In the genomic region with DNA sequence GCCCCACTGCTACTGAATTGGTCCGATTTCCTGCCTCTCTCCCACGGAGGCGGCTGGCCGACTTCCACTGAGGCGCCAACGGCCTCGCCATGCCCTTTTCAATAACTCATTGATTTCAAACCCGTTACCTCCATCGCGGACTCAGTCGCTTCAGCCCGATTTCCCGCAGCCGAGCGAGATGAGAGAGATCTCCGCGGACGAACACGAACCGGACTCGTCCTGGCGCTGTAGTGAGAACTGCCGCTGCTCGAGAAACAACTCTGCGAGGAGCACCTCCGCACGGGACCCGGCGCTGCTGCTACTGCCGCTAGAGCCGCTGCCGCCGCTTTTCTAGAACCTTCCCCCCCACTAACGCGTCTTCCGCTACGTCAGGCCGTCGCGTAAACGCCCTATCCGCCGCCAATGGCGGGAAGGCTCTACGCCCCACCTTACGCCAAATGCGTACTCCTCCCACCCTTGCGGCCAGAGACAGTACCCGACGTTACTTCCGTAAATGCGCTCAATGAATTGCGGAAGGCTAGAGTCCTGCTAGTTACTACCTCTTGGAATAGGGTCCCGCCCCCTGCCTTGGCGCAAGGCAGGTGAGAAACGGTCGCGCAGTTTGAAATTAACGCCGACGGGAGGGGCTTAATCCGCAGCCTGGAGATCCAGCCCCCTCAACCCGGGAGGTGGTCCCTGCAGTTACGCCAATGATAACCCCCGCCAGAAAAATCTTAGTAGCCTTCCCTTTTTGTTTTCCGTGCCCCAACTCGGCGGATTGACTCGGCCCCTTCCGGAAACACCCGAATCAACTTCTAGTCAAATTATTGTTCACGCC, we compare ENCODE assay signal across 1 cellular context.
TF ChIP-seq lines count a peak whose summit lies in the region.

A gene (minus strand): TSS at position 303 of the 817 bp plus-strand sequence. CDS start 169 bp downstream, at position 134.

TF ChIP-seq in WTC11, 78 proteins besides CTCF, POLR2A, EP300 and RAD21 (continued from another document and continues in another):
- TF ChIP-seq, protein P1, sequence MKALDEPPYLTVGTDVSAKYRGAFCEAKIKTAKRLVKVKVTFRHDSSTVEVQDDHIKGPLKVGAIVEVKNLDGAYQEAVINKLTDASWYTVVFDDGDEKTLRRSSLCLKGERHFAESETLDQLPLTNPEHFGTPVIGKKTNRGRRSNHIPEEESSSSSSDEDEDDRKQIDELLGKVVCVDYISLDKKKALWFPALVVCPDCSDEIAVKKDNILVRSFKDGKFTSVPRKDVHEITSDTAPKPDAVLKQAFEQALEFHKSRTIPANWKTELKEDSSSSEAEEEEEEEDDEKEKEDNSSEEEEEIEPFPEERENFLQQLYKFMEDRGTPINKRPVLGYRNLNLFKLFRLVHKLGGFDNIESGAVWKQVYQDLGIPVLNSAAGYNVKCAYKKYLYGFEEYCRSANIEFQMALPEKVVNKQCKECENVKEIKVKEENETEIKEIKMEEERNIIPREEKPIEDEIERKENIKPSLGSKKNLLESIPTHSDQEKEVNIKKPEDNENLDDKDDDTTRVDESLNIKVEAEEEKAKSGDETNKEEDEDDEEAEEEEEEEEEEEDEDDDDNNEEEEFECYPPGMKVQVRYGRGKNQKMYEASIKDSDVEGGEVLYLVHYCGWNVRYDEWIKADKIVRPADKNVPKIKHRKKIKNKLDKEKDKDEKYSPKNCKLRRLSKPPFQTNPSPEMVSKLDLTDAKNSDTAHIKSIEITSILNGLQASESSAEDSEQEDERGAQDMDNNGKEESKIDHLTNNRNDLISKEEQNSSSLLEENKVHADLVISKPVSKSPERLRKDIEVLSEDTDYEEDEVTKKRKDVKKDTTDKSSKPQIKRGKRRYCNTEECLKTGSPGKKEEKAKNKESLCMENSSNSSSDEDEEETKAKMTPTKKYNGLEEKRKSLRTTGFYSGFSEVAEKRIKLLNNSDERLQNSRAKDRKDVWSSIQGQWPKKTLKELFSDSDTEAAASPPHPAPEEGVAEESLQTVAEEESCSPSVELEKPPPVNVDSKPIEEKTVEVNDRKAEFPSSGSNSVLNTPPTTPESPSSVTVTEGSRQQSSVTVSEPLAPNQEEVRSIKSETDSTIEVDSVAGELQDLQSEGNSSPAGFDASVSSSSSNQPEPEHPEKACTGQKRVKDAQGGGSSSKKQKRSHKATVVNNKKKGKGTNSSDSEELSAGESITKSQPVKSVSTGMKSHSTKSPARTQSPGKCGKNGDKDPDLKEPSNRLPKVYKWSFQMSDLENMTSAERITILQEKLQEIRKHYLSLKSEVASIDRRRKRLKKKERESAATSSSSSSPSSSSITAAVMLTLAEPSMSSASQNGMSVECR (CRISPR knock-in tag; IDR thresholded peaks at IDR 0.05; ENCODE audit: borderline replicate concordance), result peak; percentile 58; the same call in 1 of the 2 replicates
- TF ChIP-seq, protein P2, sequence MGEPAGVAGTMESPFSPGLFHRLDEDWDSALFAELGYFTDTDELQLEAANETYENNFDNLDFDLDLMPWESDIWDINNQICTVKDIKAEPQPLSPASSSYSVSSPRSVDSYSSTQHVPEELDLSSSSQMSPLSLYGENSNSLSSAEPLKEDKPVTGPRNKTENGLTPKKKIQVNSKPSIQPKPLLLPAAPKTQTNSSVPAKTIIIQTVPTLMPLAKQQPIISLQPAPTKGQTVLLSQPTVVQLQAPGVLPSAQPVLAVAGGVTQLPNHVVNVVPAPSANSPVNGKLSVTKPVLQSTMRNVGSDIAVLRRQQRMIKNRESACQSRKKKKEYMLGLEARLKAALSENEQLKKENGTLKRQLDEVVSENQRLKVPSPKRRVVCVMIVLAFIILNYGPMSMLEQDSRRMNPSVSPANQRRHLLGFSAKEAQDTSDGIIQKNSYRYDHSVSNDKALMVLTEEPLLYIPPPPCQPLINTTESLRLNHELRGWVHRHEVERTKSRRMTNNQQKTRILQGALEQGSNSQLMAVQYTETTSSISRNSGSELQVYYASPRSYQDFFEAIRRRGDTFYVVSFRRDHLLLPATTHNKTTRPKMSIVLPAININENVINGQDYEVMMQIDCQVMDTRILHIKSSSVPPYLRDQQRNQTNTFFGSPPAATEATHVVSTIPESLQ (CRISPR knock-in tag; IDR thresholded peaks at IDR 0.05), result no peak
- TF ChIP-seq, protein P3, sequence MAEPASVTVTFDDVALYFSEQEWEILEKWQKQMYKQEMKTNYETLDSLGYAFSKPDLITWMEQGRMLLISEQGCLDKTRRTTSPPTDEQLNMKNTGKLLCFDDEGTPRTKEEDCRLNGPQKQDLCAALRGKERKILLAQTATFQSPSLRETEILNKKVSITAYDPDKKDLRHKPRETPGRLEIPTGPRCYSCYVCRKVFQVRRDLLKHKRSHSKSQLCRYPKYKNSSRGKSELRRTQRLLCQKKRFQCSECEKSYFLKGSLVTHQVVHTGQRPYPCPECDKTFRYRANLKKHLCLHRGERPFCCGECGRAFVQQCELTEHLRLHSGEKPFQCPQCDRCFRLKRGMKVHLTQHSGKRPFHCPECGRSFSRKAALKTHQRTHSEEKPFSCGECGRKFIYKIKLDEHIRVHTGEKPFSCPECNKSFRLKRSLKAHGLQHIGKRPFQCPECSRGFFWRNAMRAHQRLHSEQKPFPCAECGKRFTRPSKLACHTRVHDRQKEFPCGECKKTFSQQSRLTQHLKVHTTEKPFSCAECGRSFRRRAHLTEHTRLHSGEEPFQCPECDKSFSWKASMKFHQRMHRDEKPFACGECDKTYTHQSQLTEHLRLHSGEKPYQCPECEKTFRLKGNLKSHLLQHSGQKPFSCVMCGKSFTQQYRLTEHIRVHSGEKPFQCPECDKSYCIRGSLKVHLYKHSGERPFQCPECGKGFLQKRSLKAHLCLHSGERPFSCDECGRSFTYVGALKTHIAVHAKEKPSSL (CRISPR knock-in tag; conservative IDR thresholded peaks at IDR 0.05), result no peak
- TF ChIP-seq ZNF232 (CRISPR knock-in tag; IDR thresholded peaks at IDR 0.05) (peak; percentile 65; the same call in 1 of the 2 replicates), NFATC4 (CRISPR knock-in tag; IDR thresholded peaks at IDR 0.05) (no peak), HMGA2 (CRISPR knock-in tag; IDR thresholded peaks at IDR 0.05) (0 out of 2 replicates have a peak, but pooled peaks have one; percentile 3), NFYB (CRISPR knock-in tag; conservative IDR thresholded peaks at IDR 0.05; ENCODE audit: low read depth) (no peak; the same call in 1 of the 2 replicates), ZNF671 (CRISPR knock-in tag; IDR thresholded peaks at IDR 0.05) (no peak), ELF4 (CRISPR knock-in tag; IDR thresholded peaks at IDR 0.05; ENCODE audit: low read depth) (no peak), ZNF138 (CRISPR knock-in tag; conservative IDR thresholded peaks at IDR 0.05) (no peak), RELA (CRISPR knock-in tag; IDR thresholded peaks at IDR 0.05; ENCODE audit: borderline replicate concordance) (0 out of 2 replicates have a peak, but pooled peaks have one; percentile 37), TEAD1 (CRISPR knock-in tag; IDR thresholded peaks at IDR 0.05) (peak; percentile 16; the same call in 1 of the 2 replicates), SMAD3 (CRISPR knock-in tag; IDR thresholded peaks at IDR 0.05; ENCODE audit: borderline replicate concordance) (peak; percentile 94), TCF7 (CRISPR knock-in tag; IDR thresholded peaks at IDR 0.05; ENCODE audit: low read depth) (no peak), FOXK1 (CRISPR knock-in tag; IDR thresholded peaks at IDR 0.05) (peak; percentile 47; the same call in 1 of the 2 replicates), ZNF121 (CRISPR knock-in tag; IDR thresholded peaks at IDR 0.05) (peak; percentile 0; the same call in 1 of the 2 replicates), SMAD4 (CRISPR knock-in tag; IDR thresholded peaks at IDR 0.05) (peak; percentile 62; the same call in 1 of the 2 replicates), ZNF263 (CRISPR knock-in tag; IDR thresholded peaks at IDR 0.05; ENCODE audit: low read depth) (no peak), TEAD4 (CRISPR knock-in tag; IDR thresholded peaks at IDR 0.05) (peak; percentile 41; the same call in 1 of the 2 replicates), CREB1 (CRISPR knock-in tag; IDR thresholded peaks at IDR 0.05) (0 out of 2 replicates have a peak, but pooled peaks have one; percentile 41)
- TF ChIP-seq, protein P4, sequence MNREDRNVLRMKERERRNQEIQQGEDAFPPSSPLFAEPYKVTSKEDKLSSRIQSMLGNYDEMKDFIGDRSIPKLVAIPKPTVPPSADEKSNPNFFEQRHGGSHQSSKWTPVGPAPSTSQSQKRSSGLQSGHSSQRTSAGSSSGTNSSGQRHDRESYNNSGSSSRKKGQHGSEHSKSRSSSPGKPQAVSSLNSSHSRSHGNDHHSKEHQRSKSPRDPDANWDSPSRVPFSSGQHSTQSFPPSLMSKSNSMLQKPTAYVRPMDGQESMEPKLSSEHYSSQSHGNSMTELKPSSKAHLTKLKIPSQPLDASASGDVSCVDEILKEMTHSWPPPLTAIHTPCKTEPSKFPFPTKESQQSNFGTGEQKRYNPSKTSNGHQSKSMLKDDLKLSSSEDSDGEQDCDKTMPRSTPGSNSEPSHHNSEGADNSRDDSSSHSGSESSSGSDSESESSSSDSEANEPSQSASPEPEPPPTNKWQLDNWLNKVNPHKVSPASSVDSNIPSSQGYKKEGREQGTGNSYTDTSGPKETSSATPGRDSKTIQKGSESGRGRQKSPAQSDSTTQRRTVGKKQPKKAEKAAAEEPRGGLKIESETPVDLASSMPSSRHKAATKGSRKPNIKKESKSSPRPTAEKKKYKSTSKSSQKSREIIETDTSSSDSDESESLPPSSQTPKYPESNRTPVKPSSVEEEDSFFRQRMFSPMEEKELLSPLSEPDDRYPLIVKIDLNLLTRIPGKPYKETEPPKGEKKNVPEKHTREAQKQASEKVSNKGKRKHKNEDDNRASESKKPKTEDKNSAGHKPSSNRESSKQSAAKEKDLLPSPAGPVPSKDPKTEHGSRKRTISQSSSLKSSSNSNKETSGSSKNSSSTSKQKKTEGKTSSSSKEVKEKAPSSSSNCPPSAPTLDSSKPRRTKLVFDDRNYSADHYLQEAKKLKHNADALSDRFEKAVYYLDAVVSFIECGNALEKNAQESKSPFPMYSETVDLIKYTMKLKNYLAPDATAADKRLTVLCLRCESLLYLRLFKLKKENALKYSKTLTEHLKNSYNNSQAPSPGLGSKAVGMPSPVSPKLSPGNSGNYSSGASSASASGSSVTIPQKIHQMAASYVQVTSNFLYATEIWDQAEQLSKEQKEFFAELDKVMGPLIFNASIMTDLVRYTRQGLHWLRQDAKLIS (CRISPR knock-in tag; IDR thresholded peaks at IDR 0.05; ENCODE audit: borderline replicate concordance), result no peak
- TF ChIP-seq, protein P5, sequence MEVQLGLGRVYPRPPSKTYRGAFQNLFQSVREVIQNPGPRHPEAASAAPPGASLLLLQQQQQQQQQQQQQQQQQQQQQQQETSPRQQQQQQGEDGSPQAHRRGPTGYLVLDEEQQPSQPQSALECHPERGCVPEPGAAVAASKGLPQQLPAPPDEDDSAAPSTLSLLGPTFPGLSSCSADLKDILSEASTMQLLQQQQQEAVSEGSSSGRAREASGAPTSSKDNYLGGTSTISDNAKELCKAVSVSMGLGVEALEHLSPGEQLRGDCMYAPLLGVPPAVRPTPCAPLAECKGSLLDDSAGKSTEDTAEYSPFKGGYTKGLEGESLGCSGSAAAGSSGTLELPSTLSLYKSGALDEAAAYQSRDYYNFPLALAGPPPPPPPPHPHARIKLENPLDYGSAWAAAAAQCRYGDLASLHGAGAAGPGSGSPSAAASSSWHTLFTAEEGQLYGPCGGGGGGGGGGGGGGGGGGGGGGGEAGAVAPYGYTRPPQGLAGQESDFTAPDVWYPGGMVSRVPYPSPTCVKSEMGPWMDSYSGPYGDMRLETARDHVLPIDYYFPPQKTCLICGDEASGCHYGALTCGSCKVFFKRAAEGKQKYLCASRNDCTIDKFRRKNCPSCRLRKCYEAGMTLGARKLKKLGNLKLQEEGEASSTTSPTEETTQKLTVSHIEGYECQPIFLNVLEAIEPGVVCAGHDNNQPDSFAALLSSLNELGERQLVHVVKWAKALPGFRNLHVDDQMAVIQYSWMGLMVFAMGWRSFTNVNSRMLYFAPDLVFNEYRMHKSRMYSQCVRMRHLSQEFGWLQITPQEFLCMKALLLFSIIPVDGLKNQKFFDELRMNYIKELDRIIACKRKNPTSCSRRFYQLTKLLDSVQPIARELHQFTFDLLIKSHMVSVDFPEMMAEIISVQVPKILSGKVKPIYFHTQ (CRISPR knock-in tag; IDR thresholded peaks at IDR 0.05), result peak; percentile 56; the same call in 1 of the 2 replicates
- TF ChIP-seq, protein P6, sequence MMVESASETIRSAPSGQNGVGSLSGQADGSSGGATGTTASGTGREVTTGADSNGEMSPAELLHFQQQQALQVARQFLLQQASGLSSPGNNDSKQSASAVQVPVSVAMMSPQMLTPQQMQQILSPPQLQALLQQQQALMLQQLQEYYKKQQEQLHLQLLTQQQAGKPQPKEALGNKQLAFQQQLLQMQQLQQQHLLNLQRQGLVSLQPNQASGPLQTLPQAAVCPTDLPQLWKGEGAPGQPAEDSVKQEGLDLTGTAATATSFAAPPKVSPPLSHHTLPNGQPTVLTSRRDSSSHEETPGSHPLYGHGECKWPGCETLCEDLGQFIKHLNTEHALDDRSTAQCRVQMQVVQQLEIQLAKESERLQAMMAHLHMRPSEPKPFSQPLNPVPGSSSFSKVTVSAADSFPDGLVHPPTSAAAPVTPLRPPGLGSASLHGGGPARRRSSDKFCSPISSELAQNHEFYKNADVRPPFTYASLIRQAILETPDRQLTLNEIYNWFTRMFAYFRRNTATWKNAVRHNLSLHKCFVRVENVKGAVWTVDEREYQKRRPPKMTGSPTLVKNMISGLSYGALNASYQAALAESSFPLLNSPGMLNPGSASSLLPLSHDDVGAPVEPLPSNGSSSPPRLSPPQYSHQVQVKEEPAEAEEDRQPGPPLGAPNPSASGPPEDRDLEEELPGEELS (CRISPR knock-in tag; IDR thresholded peaks at IDR 0.05), result no peak
- TF ChIP-seq, protein P7, sequence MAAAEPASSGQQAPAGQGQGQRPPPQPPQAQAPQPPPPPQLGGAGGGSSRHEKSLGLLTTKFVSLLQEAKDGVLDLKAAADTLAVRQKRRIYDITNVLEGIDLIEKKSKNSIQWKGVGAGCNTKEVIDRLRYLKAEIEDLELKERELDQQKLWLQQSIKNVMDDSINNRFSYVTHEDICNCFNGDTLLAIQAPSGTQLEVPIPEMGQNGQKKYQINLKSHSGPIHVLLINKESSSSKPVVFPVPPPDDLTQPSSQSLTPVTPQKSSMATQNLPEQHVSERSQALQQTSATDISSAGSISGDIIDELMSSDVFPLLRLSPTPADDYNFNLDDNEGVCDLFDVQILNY (CRISPR knock-in tag; IDR thresholded peaks at IDR 0.05), result no peak; the same call in 1 of the 2 replicates
- TF ChIP-seq, protein P8, sequence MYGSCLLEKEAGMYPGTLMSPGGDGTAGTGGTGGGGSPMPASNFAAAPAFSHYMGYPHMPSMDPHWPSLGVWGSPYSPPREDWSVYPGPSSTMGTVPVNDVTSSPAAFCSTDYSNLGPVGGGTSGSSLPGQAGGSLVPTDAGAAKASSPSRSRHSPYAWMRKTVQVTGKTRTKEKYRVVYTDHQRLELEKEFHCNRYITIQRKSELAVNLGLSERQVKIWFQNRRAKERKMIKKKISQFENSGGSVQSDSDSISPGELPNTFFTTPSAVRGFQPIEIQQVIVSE (CRISPR knock-in tag; IDR thresholded peaks at IDR 0.05; ENCODE audit: borderline replicate concordance), result no peak
- TF ChIP-seq, protein P9, sequence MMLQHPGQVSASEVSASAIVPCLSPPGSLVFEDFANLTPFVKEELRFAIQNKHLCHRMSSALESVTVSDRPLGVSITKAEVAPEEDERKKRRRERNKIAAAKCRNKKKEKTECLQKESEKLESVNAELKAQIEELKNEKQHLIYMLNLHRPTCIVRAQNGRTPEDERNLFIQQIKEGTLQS (CRISPR knock-in tag; conservative IDR thresholded peaks at IDR 0.05), result no peak
- TF ChIP-seq, protein P10, sequence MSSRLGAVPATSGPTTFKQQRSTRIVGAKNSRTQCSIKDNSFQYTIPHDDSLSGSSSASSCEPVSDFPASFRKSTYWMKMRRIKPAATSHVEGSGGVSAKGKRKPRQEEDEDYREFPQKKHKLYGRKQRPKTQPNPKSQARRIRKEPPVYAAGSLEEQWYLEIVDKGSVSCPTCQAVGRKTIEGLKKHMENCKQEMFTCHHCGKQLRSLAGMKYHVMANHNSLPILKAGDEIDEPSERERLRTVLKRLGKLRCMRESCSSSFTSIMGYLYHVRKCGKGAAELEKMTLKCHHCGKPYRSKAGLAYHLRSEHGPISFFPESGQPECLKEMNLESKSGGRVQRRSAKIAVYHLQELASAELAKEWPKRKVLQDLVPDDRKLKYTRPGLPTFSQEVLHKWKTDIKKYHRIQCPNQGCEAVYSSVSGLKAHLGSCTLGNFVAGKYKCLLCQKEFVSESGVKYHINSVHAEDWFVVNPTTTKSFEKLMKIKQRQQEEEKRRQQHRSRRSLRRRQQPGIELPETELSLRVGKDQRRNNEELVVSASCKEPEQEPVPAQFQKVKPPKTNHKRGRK (CRISPR knock-in tag; IDR thresholded peaks at IDR 0.05; ENCODE audit: borderline replicate concordance), result no peak
